In genomic region chr10:124648738-124649137, GRCh38 we compare ENCODE assay signal across 8 cellular contexts.
DNase-seq lines count a peak whose midpoint lies in the region; ATAC-seq, FAIRE-seq and TF ChIP-seq lines count a peak whose summit lies in the region.

No MANE protein-coding gene starts in this region.

- peak; percentile 66 for DNase-seq in GM19239 (ENCODE audit: insufficient read length, low spot score)
- DNase-seq in NCI-H510A treated with DMSO at 0.1 percent for 48 hours (lab: John Stamatoyannopoulos, UW), result peak; percentile 96
- DNase-seq in activated T-cell treated with anti-CD3 and anti-CD28 coated beads for 48 hours (ENCODE audit: low read depth), result peak; percentile 35
- peak; percentile 69 for DNase-seq in natural killer cell treated with Interleukin-12 subunit alpha and Interleukin-12 subunit beta and Interleukin-15 and Interleukin-18, amount 100 ng/mL, for 72 hours (ENCODE audit: low spot score)
- no peak for DNase-seq in type B pancreatic cell (ENCODE audit: extremely low spot score, unreplicated experiment)
- DNase-seq in SW480 (ENCODE audit: low spot score), result no peak

- H3K27me3 ChIP-seq in esophagus (ENCODE audit: control insufficient read depth in 1 of 2, insufficient read depth in 2 of 2, low read length in 2 of 2), result no peaks in the 10 kb centered on the region

- FAIRE-seq in GM19239 (lab: Jason Lieb, UNC), result peak; percentile 80

- no peaks in the 10 kb centered on the region for H3K36me3 ChIP-seq in esophagus (ENCODE audit: control insufficient read depth in 2 of 2, insufficient read depth in 2 of 2, low read length in 1 of 2)

- H3K4me3 ChIP-seq in esophagus (ENCODE audit: low read depth in 1 of 2, low read length in 2 of 2), result no peak overlapping the region

- ATAC-seq in natural killer cell treated with Interleukin-12 subunit alpha and Interleukin-12 subunit beta and Interleukin-15 and Interleukin-18, amount 100 ng/mL, for 72 hours, result peak; percentile 51 to 52
- no peak for ATAC-seq in GM21360 (IDR thresholded peaks at IDR 0.05; ENCODE audit: unreplicated experiment)

- H3K4me3 Mint-ChIP-seq in natural killer cell treated with Interleukin-12 subunit alpha and Interleukin-12 subunit beta and Interleukin-15 and Interleukin-18, amount 100 ng/mL, for 72 hours, result peak overlapping the region; percentile 93
- no peak overlapping the region for H3K4me3 Mint-ChIP-seq in type B pancreatic cell

- H3K4me1 ChIP-seq in esophagus (ENCODE audit: control insufficient read depth in 2 of 2, insufficient read depth in 2 of 2, low read length in 1 of 2), result peaks cover 19 to 60% of the 10 kb centered on the region in 2 donors

- H3K27ac Mint-ChIP-seq in natural killer cell treated with Interleukin-12 subunit alpha and Interleukin-12 subunit beta and Interleukin-15 and Interleukin-18, amount 100 ng/mL, for 72 hours, result peak overlapping the region; percentile 67 to 93
- H3K27ac Mint-ChIP-seq in type B pancreatic cell, result peak overlapping the region; percentile 69

- no peaks in the 10 kb centered on the region for H3K9me3 Mint-ChIP-seq in natural killer cell treated with Interleukin-12 subunit alpha and Interleukin-12 subunit beta and Interleukin-15 and Interleukin-18, amount 100 ng/mL, for 72 hours
- H3K9me3 Mint-ChIP-seq in type B pancreatic cell, result no peaks in the 10 kb centered on the region

- no peaks in the 10 kb centered on the region for H3K9me3 ChIP-seq in esophagus (ENCODE audit: control insufficient read depth in 2 of 2, insufficient read depth in 1 of 2, low read depth in 1 of 2, low read length in 1 of 2)

- H3K36me3 Mint-ChIP-seq in natural killer cell treated with Interleukin-12 subunit alpha and Interleukin-12 subunit beta and Interleukin-15 and Interleukin-18, amount 100 ng/mL, for 72 hours, result no peaks in the 10 kb centered on the region
- H3K36me3 Mint-ChIP-seq in type B pancreatic cell, result no peaks in the 10 kb centered on the region

- 21 to 42% methylated on average over 9 of the region's 9 CpGs for WGBS in esophagus, 2 donors

- peaks cover 62 to 71% of the 10 kb centered on the region in 2 donors for H3K4me1 Mint-ChIP-seq in natural killer cell treated with Interleukin-12 subunit alpha and Interleukin-12 subunit beta and Interleukin-15 and Interleukin-18, amount 100 ng/mL, for 72 hours (ENCODE audit: low read depth in 2 of 2)
- peaks cover 27% of the 10 kb centered on the region for H3K4me1 Mint-ChIP-seq in type B pancreatic cell (ENCODE audit: unreplicated experiment)

- no peaks in the 10 kb centered on the region for H3K27me3 Mint-ChIP-seq in natural killer cell treated with Interleukin-12 subunit alpha and Interleukin-12 subunit beta and Interleukin-15 and Interleukin-18, amount 100 ng/mL, for 72 hours
- H3K27me3 Mint-ChIP-seq in type B pancreatic cell, result no peaks in the 10 kb centered on the region

- TF ChIP-seq CTCF in type B pancreatic cell (conservative IDR thresholded peaks at IDR 0.05), result no peak

- peak overlapping the region; percentile 79 to 86 for H3K27ac ChIP-seq in esophagus (ENCODE audit: low read depth in 2 of 2, low read length in 1 of 2)

Comparison
In these comparisons a context has a peak if more than half of its experiments do, and no peak if none do; other contexts are left out.
1. DNase-seq: peak in GM19239 (single experiment), NCI-H510A treated with DMSO at 0.1 percent for 48 hours (single experiment), activated T-cell treated with anti-CD3 and anti-CD28 coated beads for 48 hours (single experiment) and natural killer cell treated with Interleukin-12 subunit alpha and Interleukin-12 subunit beta and Interleukin-15 and Interleukin-18, amount 100 ng/mL, for 72 hours (single experiment); none in type B pancreatic cell (single experiment) and SW480 (single experiment).